In genomic region chr12:58310828-58311273, GRCh38 we compare ENCODE assay signal across 9 cellular contexts.
DNase-seq lines count a peak whose midpoint lies in the region; ATAC-seq and TF ChIP-seq lines count a peak whose summit lies in the region.
"Had no signal": no experiment of that assay in that cellular context is flagged by ENCODE, and none has a peak within 500 bp of the region (broad histone marks: within the 10 kb centered on the region; RNA-seq: fewer than 3 reads in every experiment).

No MANE protein-coding gene starts in this region.

- H3K4me2 ChIP-seq in hepatocyte: peak overlapping the region; percentile 6

- H3K27me3 Mint-ChIP-seq in activated T-helper 2 cell treated with anti-CD3 and anti-CD28 coated beads, Interferon-gamma antibody, Interleukin-2, Interleukin-4, amounts not matched to agents 10 μg/mL and 5 μg/mL and 100 μg/mL, durations not matched to agents 14 hours and 24 hours and 36 hours (ENCODE audit: low read depth): no peaks in the 10 kb centered on the region
- peaks cover 9% of the 10 kb centered on the region for H3K27me3 Mint-ChIP-seq in stimulated activated memory B cell treated with anti-CD40 and anti-IgM and Interleukin-4, amounts not matched to agents 10 μg/mL and 1 μg/mL and 100 μg/mL, for 72 hours

- no peaks in the 10 kb centered on the region for H3K79me2 ChIP-seq in hepatocyte

- H3K27me3 ChIP-seq in hepatocyte (no peaks in the 10 kb centered on the region), left ventricle myocardium inferior (ENCODE audit: low read depth) (no peaks in the 10 kb centered on the region)

- H3K9me2 ChIP-seq in hepatocyte (replicated peaks; ENCODE audit: insufficient read depth): no peaks in the 10 kb centered on the region

- H3K27ac ChIP-seq in hepatocyte: peak overlapping the region; percentile 52
- no peak overlapping the region for H3K27ac ChIP-seq in left ventricle myocardium inferior (replicated peaks)

- ATAC-seq in HG02870 (IDR thresholded peaks at IDR 0.05; ENCODE audit: unreplicated experiment) (peak; percentile 73), GM21737 (IDR thresholded peaks at IDR 0.05; ENCODE audit: unreplicated experiment) (no peak)
- ATAC-seq in stimulated activated memory B cell treated with anti-CD40 and anti-IgM and Interleukin-4, amounts not matched to agents 10 μg/mL and 1 μg/mL and 100 μg/mL, for 72 hours: no peak

- H2AFZ ChIP-seq in hepatocyte: no peak overlapping the region

- H3K4me1 ChIP-seq in hepatocyte (ENCODE audit: insufficient read depth) (peaks cover 6% of the 10 kb centered on the region), left ventricle myocardium inferior (peaks cover 11% of the 10 kb centered on the region)

- no peaks in the 10 kb centered on the region for H3K9me3 Mint-ChIP-seq in activated T-helper 2 cell treated with anti-CD3 and anti-CD28 coated beads, Interferon-gamma antibody, Interleukin-2, Interleukin-4, amounts not matched to agents 10 μg/mL and 5 μg/mL and 100 μg/mL, durations not matched to agents 14 hours and 24 hours and 36 hours
- H3K9me3 Mint-ChIP-seq in stimulated activated memory B cell treated with anti-CD40 and anti-IgM and Interleukin-4, amounts not matched to agents 10 μg/mL and 1 μg/mL and 100 μg/mL, for 72 hours: peaks cover 3% of the 10 kb centered on the region

- intact Hi-C loops in activated T-helper 2 cell treated with anti-CD3 and anti-CD28 coated beads, Interferon-gamma antibody, Interleukin-2, Interleukin-4, amounts not matched to agents 10 μg/mL and 5 μg/mL and 100 μg/mL, durations not matched to agents 14 hours and 24 hours and 36 hours (cut with micrococcal nuclease): no loop called here
- intact Hi-C loops in left ventricle myocardium inferior (cut with micrococcal nuclease): no loop called here

- no peaks in the 10 kb centered on the region for H3K36me3 Mint-ChIP-seq in activated T-helper 2 cell treated with anti-CD3 and anti-CD28 coated beads, Interferon-gamma antibody, Interleukin-2, Interleukin-4, amounts not matched to agents 10 μg/mL and 5 μg/mL and 100 μg/mL, durations not matched to agents 14 hours and 24 hours and 36 hours (ENCODE audit: low read depth)
- no peaks in the 10 kb centered on the region for H3K36me3 Mint-ChIP-seq in stimulated activated memory B cell treated with anti-CD40 and anti-IgM and Interleukin-4, amounts not matched to agents 10 μg/mL and 1 μg/mL and 100 μg/mL, for 72 hours

- no peaks in the 10 kb centered on the region for H3K36me3 ChIP-seq in hepatocyte (replicated peaks; ENCODE audit: insufficient read depth, low read depth)
- no peaks in the 10 kb centered on the region for H3K36me3 ChIP-seq in left ventricle myocardium inferior

- H3K27ac Mint-ChIP-seq in activated T-helper 2 cell treated with anti-CD3 and anti-CD28 coated beads, Interferon-gamma antibody, Interleukin-2, Interleukin-4, amounts not matched to agents 10 μg/mL and 5 μg/mL and 100 μg/mL, durations not matched to agents 14 hours and 24 hours and 36 hours: no peak overlapping the region
- no peak overlapping the region for H3K27ac Mint-ChIP-seq in stimulated activated memory B cell treated with anti-CD40 and anti-IgM and Interleukin-4, amounts not matched to agents 10 μg/mL and 1 μg/mL and 100 μg/mL, for 72 hours

- DNase-seq in COLO829 (ENCODE audit: low spot score) (peak; percentile 67), SW480 (ENCODE audit: low spot score) (peak; percentile 26), hepatocyte (ENCODE audit: low spot score) (peak; percentile 75), left ventricle myocardium inferior (no peak)
- no peak for DNase-seq in activated T-helper 2 cell treated with anti-CD3 and anti-CD28 coated beads, Interferon-gamma antibody, Interleukin-2, Interleukin-4, amounts not matched to agents 10 μg/mL and 5 μg/mL and 100 μg/mL, durations not matched to agents 14 hours and 24 hours and 36 hours (ENCODE audit: low spot score)
- DNase-seq: DND-41 had no signal

- H3K4me1 Mint-ChIP-seq in activated T-helper 2 cell treated with anti-CD3 and anti-CD28 coated beads, Interferon-gamma antibody, Interleukin-2, Interleukin-4, amounts not matched to agents 10 μg/mL and 5 μg/mL and 100 μg/mL, durations not matched to agents 14 hours and 24 hours and 36 hours (ENCODE audit: low read depth): no peaks in the 10 kb centered on the region
- no peaks in the 10 kb centered on the region for H3K4me1 Mint-ChIP-seq in stimulated activated memory B cell treated with anti-CD40 and anti-IgM and Interleukin-4, amounts not matched to agents 10 μg/mL and 1 μg/mL and 100 μg/mL, for 72 hours

- WGBS in hepatocyte (ENCODE audit: low lambda C conversion rate, missing lambda C conversion rate): 57% methylated on average over 2 of the region's 2 CpGs

- H3K9me3 ChIP-seq in hepatocyte (ENCODE audit: low read depth): no peaks in the 10 kb centered on the region
- H3K9me3 ChIP-seq in left ventricle myocardium inferior (replicated peaks): peaks cover 15% of the 10 kb centered on the region

- H4K20me1 ChIP-seq in hepatocyte (ENCODE audit: insufficient read depth, poor library complexity, severe bottlenecking): no peaks in the 10 kb centered on the region

- H3K4me3 ChIP-seq in hepatocyte (no peak overlapping the region), left ventricle myocardium inferior (no peak overlapping the region)

- no peak for TF ChIP-seq CTCF in hepatocyte (IDR thresholded peaks at IDR 0.05; ENCODE audit: poor library complexity)
- no peak for TF ChIP-seq CTCF in left ventricle myocardium inferior (IDR thresholded peaks at IDR 0.05; ENCODE audit: borderline replicate concordance)

- no peak overlapping the region for H3K4me3 Mint-ChIP-seq in activated T-helper 2 cell treated with anti-CD3 and anti-CD28 coated beads, Interferon-gamma antibody, Interleukin-2, Interleukin-4, amounts not matched to agents 10 μg/mL and 5 μg/mL and 100 μg/mL, durations not matched to agents 14 hours and 24 hours and 36 hours (ENCODE audit: low read depth)
- no peak overlapping the region for H3K4me3 Mint-ChIP-seq in stimulated activated memory B cell treated with anti-CD40 and anti-IgM and Interleukin-4, amounts not matched to agents 10 μg/mL and 1 μg/mL and 100 μg/mL, for 72 hours

Comparison
In these comparisons a context has a peak if more than half of its experiments do, and no peak if none do; other contexts are left out.
1. DNase-seq: peak in COLO829 (single experiment), SW480 (single experiment) and hepatocyte (single experiment); none in activated T-helper 2 cell treated with anti-CD3 and anti-CD28 coated beads, Interferon-gamma antibody, Interleukin-2, Interleukin-4, amounts not matched to agents 10 μg/mL and 5 μg/mL and 100 μg/mL, durations not matched to agents 14 hours and 24 hours and 36 hours (single experiment) and left ventricle myocardium inferior (single experiment).